In the genomic region with DNA sequence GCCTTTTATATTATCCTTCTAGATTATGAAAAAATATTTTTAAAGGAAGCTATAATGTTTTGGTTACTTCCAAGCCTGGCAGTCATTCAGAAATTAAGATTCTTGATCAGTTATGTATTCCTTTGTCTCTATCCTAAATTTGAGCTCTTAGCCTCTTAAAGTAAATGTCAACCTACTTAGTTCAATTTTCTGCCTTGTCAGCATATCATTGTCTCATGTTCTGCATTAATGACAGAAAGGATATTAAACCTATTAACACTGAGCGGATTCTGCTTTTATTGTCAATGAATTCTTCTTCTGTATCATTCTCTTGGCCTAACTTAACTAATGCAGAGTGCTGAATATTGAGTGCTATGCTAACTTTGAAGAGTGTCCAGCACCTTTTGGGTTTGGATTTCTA, we compare ENCODE assay signal across 2 cellular contexts.
TF ChIP-seq lines count a peak whose summit lies in the region.

No MANE protein-coding gene starts in this region.

TF ChIP-seq in A549, 52 proteins besides CTCF, POLR2A, EP300 and RAD21:
- TF ChIP-seq HOXB13 (CRISPR knock-in tag; IDR thresholded peaks at IDR 0.05; ENCODE audit: low read depth), result no peak
- TF ChIP-seq MAFK (IDR thresholded peaks at IDR 0.05; ENCODE audit: partially characterized antibody), result peak; percentile 97
- no peak for TF ChIP-seq REST (IDR thresholded peaks at IDR 0.05)

TF ChIP-seq in IMR-90, 13 proteins besides CTCF, POLR2A, EP300 and RAD21:
- no peak for TF ChIP-seq CEBPB (IDR thresholded peaks at IDR 0.05; ENCODE audit: low read depth, low read length)
- peak; percentile 99 for TF ChIP-seq MAFK (IDR thresholded peaks at IDR 0.05; ENCODE audit: low read depth, low read length)
